1 cellular context compared by ENCODE assay signal in genomic region chr15:80155378-80156175, GRCh38.
TF ChIP-seq lines count a peak whose summit lies in the region.
"Not testable (repeated sequence)": the region's sequence is repeated elsewhere in the genome, so short reads cannot be mapped to it uniquely, and the experiment has no call there.

No MANE protein-coding gene starts in this region.

TF ChIP-seq in K562, 482 proteins besides CTCF, POLR2A, EP300 and RAD21 (continued from another document and continues in another):
- peak; percentile 73; the same call in 1 of the 2 replicates for TF ChIP-seq ZNF263 (CRISPR knock-in tag; IDR thresholded peaks at IDR 0.05; ENCODE audit: borderline replicate concordance)
- TF ChIP-seq POLR2H (tag; IDR thresholded peaks at IDR 0.05; ENCODE audit: low read depth), result peak; percentile 62; the same call in 1 of the 2 replicates
- TF ChIP-seq PKNOX1 (IDR thresholded peaks at IDR 0.05), result peak; percentile 86
- TF ChIP-seq TCF3 (CRISPR knock-in tag; IDR thresholded peaks at IDR 0.05), result peak; percentile 62
- TF ChIP-seq TAF1 (IDR thresholded peaks at IDR 0.05; ENCODE audit: control insufficient read depth, extremely low read depth, insufficient read depth, low read length, severe bottlenecking), result peak; percentile 24
- TF ChIP-seq MNT (conservative IDR thresholded peaks at IDR 0.05), result peak in 1 of 2 experiments; percentile 68
- peak; percentile 69 for TF ChIP-seq L3MBTL2 (IDR thresholded peaks at IDR 0.05)
- peak; percentile 25; the same call in 1 of the 2 replicates for TF ChIP-seq TARDBP (IDR thresholded peaks at IDR 0.05)
- peak; percentile 98 for TF ChIP-seq HDAC2 (IDR thresholded peaks at IDR 0.05)
- peak; percentile 54 for TF ChIP-seq FOS (IDR thresholded peaks at IDR 0.05; ENCODE audit: extremely low read depth, insufficient read length)
- TF ChIP-seq LEF1 (IDR thresholded peaks at IDR 0.05), result peak; percentile 97
- 0 out of 2 replicates have a peak, but pooled peaks have one; percentile 19 for TF ChIP-seq GATAD2A (IDR thresholded peaks at IDR 0.05)
- peak; percentile 78 for TF ChIP-seq MIER1 (IDR thresholded peaks at IDR 0.05; ENCODE audit: low read depth)
- peak in 1 of 2 experiments; percentile 80; a peak in 3 of 4 replicates for TF ChIP-seq RCOR1 (IDR thresholded peaks at IDR 0.05; ENCODE audit: borderline replicate concordance in 1 of 2, low read depth in 2 of 2, low read length in 2 of 2)
- peak; percentile 98 for TF ChIP-seq TOE1 (IDR thresholded peaks at IDR 0.05; ENCODE audit: borderline replicate concordance)
- not testable (repeated sequence) for TF ChIP-seq TOE1 (CRISPR knock-in tag; IDR thresholded peaks at IDR 0.05; ENCODE audit: borderline replicate concordance, low read depth); FOXM1 (CRISPR knock-in tag; IDR thresholded peaks at IDR 0.05; ENCODE audit: low read depth)
- TF ChIP-seq ZSCAN29 (IDR thresholded peaks at IDR 0.05), result peak; percentile 68
- peak; percentile 68; the same call in 1 of the 2 replicates for TF ChIP-seq BRD4 (IDR thresholded peaks at IDR 0.05)
- TF ChIP-seq ATF6 (CRISPR knock-in tag; IDR thresholded peaks at IDR 0.05), result 0 out of 2 replicates have a peak, but pooled peaks have one; percentile 38
- peak; percentile 94 for TF ChIP-seq JUN (IDR thresholded peaks at IDR 0.05; ENCODE audit: borderline replicate concordance, low read depth, low read length)
- TF ChIP-seq JUN (CRISPR knock-in tag; IDR thresholded peaks at IDR 0.05; ENCODE audit: borderline replicate concordance), result peak; percentile 67; the same call in 1 of the 2 replicates
- TF ChIP-seq CAMTA2 (CRISPR knock-in tag; conservative IDR thresholded peaks at IDR 0.05), result 0 out of 2 replicates have a peak, but pooled peaks have one; percentile 38
- peak; percentile 77 for TF ChIP-seq FOXM1 (IDR thresholded peaks at IDR 0.05; ENCODE audit: low read depth)
- TF ChIP-seq BRD9 (IDR thresholded peaks at IDR 0.05; ENCODE audit: low read depth, partially characterized antibody), result peak; percentile 5
- peak; percentile 24; the same call in 1 of the 2 replicates for TF ChIP-seq ZEB2 (IDR thresholded peaks at IDR 0.05)
- TF ChIP-seq ZKSCAN8 (CRISPR knock-in tag; IDR thresholded peaks at IDR 0.05), result peak; percentile 69; the same call in 1 of the 2 replicates
- TF ChIP-seq ZNF395 (CRISPR knock-in tag; IDR thresholded peaks at IDR 0.05), result peak; percentile 83
- peak; percentile 58 for TF ChIP-seq ELF1 (tag; IDR thresholded peaks at IDR 0.05)
- TF ChIP-seq GABPA (tag; conservative IDR thresholded peaks at IDR 0.05; ENCODE audit: low read depth), result peak; percentile 30; the same call in 1 of the 2 replicates
- TF ChIP-seq BHLHE40 (IDR thresholded peaks at IDR 0.05; ENCODE audit: low read length), result peak; percentile 81
- TF ChIP-seq CBX3 (IDR thresholded peaks at IDR 0.05; ENCODE audit: borderline replicate concordance in 1 of 2, low read length in 2 of 2), result peak in 1 of 2 experiments; percentile 45; a peak in 1 of 3 replicates
- TF ChIP-seq HDAC3 (IDR thresholded peaks at IDR 0.05; ENCODE audit: borderline replicate concordance, partially characterized antibody), result peak; percentile 80
- peak; percentile 73 for TF ChIP-seq TAL1 (IDR thresholded peaks at IDR 0.05)
- peak; percentile 50; the same call in 1 of the 2 replicates for TF ChIP-seq MGA (IDR thresholded peaks at IDR 0.05)
- peak; percentile 99 for TF ChIP-seq FOSL1 (tag; conservative IDR thresholded peaks at IDR 0.05)
- TF ChIP-seq NFIC (IDR thresholded peaks at IDR 0.05), result peak; percentile 73
- peak; percentile 40; the same call in 1 of the 2 replicates for TF ChIP-seq TRIM28 (IDR thresholded peaks at IDR 0.05)
- peak; percentile 84; the same call in 1 of the 2 replicates for TF ChIP-seq TCF7 (IDR thresholded peaks at IDR 0.05; ENCODE audit: borderline replicate concordance)
- TF ChIP-seq KDM5B (IDR thresholded peaks at IDR 0.05; ENCODE audit: insufficient replicate concordance, low read depth, low read length), result peak; percentile 55
- TF ChIP-seq RAD51 (IDR thresholded peaks at IDR 0.05; ENCODE audit: borderline replicate concordance, low read depth), result peak; percentile 91
- TF ChIP-seq ARID3A (IDR thresholded peaks at IDR 0.05; ENCODE audit: borderline replicate concordance, low read depth, low read length), result peak; percentile 59; the same call in 1 of the 2 replicates
- 0 out of 2 replicates have a peak, but pooled peaks have one; percentile 12 for TF ChIP-seq ZNF41 (CRISPR knock-in tag; conservative IDR thresholded peaks at IDR 0.05)
- TF ChIP-seq MAFK (IDR thresholded peaks at IDR 0.05; ENCODE audit: low read length), result peak; percentile 62; the same call in 1 of the 2 replicates
- peak; percentile 89 for TF ChIP-seq USF1 (CRISPR knock-in tag; IDR thresholded peaks at IDR 0.05)
